In the genomic region with DNA sequence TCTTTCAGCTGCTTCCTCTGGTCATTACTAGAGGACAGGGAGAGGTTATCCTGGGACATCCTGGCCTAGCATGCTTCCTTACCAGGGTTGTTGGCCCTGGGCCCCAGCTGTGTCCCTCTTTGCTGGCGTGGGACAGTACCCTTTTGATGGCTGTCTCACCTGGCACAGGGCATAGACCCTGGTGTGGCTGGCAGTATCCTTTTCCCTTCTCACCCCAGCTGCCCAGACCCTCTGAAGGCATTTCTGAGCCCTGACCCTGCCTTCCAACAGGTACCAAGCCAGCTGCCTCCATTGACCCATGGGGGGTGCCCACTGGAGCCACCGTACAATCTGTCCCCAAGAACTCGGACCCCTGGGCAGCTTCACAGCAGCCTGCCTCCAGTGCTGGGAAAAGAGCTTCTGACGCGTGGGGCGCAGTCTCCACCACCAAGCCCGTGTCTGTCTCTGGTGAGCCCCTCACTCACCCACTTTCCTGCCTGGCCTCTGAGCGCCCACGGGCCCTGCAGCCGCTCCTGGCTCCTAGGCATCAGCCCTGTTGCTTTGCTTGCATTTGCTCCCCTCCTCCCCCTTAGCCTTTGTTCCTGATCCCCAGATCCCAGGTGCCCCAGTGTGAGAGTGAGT, we compare ENCODE assay signal across 17 cellular contexts. TPM values are rescaled to one million over a fixed set of nuclear protein-coding genes. Genes with fewer than 3 reads are reported as not detected.
"Had no signal": no experiment of that assay in that cellular context is flagged by ENCODE, and none has a peak within 500 bp of the region (broad histone marks: within the 10 kb centered on the region; RNA-seq: fewer than 3 reads in every experiment).

No MANE protein-coding gene starts in this region.

- H3K27me3 Mint-ChIP-seq: T-cell had no signal

- H3K27me3 ChIP-seq: brain microvascular endothelial cell, foreskin keratinocyte had no signal

- DNase-seq: activated CD4-positive, alpha-beta T cell treated with anti-CD3 and anti-CD28 coated beads for 36 hours; activated CD8-positive, alpha-beta memory T cell treated with anti-CD3 and anti-CD28 coated beads, Interleukin-2, amount 50 U/mL, for 48 hours; activated naive CD4-positive, alpha-beta T cell treated with Interleukin-2 at 50 U/mL for 16 hours; anterior cingulate cortex; brain microvascular endothelial cell; cerebellar nuclear complex; effector memory CD4-positive, alpha-beta T cell; foreskin keratinocyte; glutamatergic neuron; mucosa of descending colon; stimulated activated naive CD8-positive, alpha-beta T cell treated with anti-CD3 and anti-CD28 coated beads, Interleukin-15, amount 100 ng/mL, for 72 hours; T-cell; T-helper 9 cell had no signal

- H3K9me3 Mint-ChIP-seq: dendritic cell treated with granulocyte-macrophage colony-stimulating factor and Interleukin-4, amounts not matched to agents 40 ng/mL and 50 ng/mL, for 4 days had no signal

- H3K4me3 ChIP-seq: mucosa of descending colon, SK-N-MC had no signal

- H3K27ac ChIP-seq: foreskin keratinocyte, SK-N-MC had no signal

- H3K36me3 ChIP-seq: brain microvascular endothelial cell had no signal

- H3K4me3 Mint-ChIP-seq: activated CD4-positive, alpha-beta T cell treated with anti-CD3 and anti-CD28 coated beads for 36 hours; activated T-helper 1 cell treated with anti-CD3 and anti-CD28 coated beads, Interleukin-12 subunit alpha, Interleukin-12 subunit beta, Interleukin-2, Interleukin-4 antibody, amounts not matched to agents 30 ng/mL and 10 ng/mL and 1 ng/mL, durations not matched to agents 14 hours and 24 hours and 36 hours; dendritic cell treated with granulocyte-macrophage colony-stimulating factor and Interleukin-4, amounts not matched to agents 40 ng/mL and 50 ng/mL, for 4 days; naive thymus-derived CD8-positive, alpha-beta T cell; stimulated activated naive CD8-positive, alpha-beta T cell treated with anti-CD3 and anti-CD28 coated beads, Interleukin-15, amount 100 ng/mL, for 72 hours; T-cell had no signal

- H3K27ac Mint-ChIP-seq: activated CD4-positive, alpha-beta T cell treated with anti-CD3 and anti-CD28 coated beads for 36 hours; activated T-helper 1 cell treated with anti-CD3 and anti-CD28 coated beads, Interleukin-12 subunit alpha, Interleukin-12 subunit beta, Interleukin-2, Interleukin-4 antibody, amounts not matched to agents 30 ng/mL and 10 ng/mL and 1 ng/mL, durations not matched to agents 14 hours and 24 hours and 36 hours; dendritic cell treated with granulocyte-macrophage colony-stimulating factor and Interleukin-4, amounts not matched to agents 40 ng/mL and 50 ng/mL, for 4 days; stimulated activated naive CD8-positive, alpha-beta T cell treated with anti-CD3 and anti-CD28 coated beads, Interleukin-15, amount 100 ng/mL, for 72 hours; T-cell had no signal

- ATAC-seq: activated CD4-positive, alpha-beta T cell treated with anti-CD3 and anti-CD28 coated beads for 36 hours; foreskin keratinocyte; mucosa of descending colon; naive thymus-derived CD8-positive, alpha-beta T cell; stimulated activated naive CD8-positive, alpha-beta T cell treated with anti-CD3 and anti-CD28 coated beads, Interleukin-15, amount 100 ng/mL, for 72 hours; T-cell had no signal

- H3K4me1 Mint-ChIP-seq: naive thymus-derived CD8-positive, alpha-beta T cell; T-cell had no signal

- H3K9me3 ChIP-seq: mucosa of descending colon had no signal

RNA-seq across cellular contexts. Expression of gene MFAP4, which starts 58.4 kb away (rescaled TPM):
- total RNA-seq: activated CD4-positive, alpha-beta T cell treated with anti-CD3 and anti-CD28 coated beads for 36 hours; activated T-helper 1 cell treated with anti-CD3 and anti-CD28 coated beads, Interleukin-12 subunit alpha, Interleukin-12 subunit beta, Interleukin-2, Interleukin-4 antibody, amounts not matched to agents 30 ng/mL and 10 ng/mL and 1 ng/mL, durations not matched to agents 14 hours and 24 hours and 36 hours; foreskin keratinocyte; naive thymus-derived CD8-positive, alpha-beta T cell had no signal
- polyA plus RNA-seq: foreskin keratinocyte; naive thymus-derived CD8-positive, alpha-beta T cell had no signal
